ENCODE assay signal across 18 cellular contexts in genomic region chr12:131314524-131315090, GRCh38.
DNase-seq lines count a peak whose midpoint lies in the region; ATAC-seq, FAIRE-seq and TF ChIP-seq lines count a peak whose summit lies in the region.
"Had no signal": no experiment of that assay in that cellular context is flagged by ENCODE, and none has a peak within 500 bp of the region (broad histone marks: within the 10 kb centered on the region; RNA-seq: fewer than 3 reads in every experiment).

No MANE protein-coding gene starts in this region.

- H3K4me1 ChIP-seq in K562 (replicated peaks in 1 of 2; ENCODE audit: control insufficient read depth in 2 of 2, insufficient read depth in 2 of 2, low read length in 2 of 2), result no peaks in the 10 kb centered on the region

- no peak for TF ChIP-seq POLR2A in K562 (conservative IDR thresholded peaks at IDR 0.05)

- no peak for TF ChIP-seq EP300 in K562 (IDR thresholded peaks at IDR 0.05; ENCODE audit: low read length)

- no peaks in the 10 kb centered on the region for H3K9me1 ChIP-seq in K562 (ENCODE audit: control insufficient read depth, insufficient read depth, low read length)

- H3K27me3 ChIP-seq in K562 (ENCODE audit: control insufficient read depth in 2 of 2, insufficient read depth in 2 of 2, low read length in 2 of 2), result peaks cover 8 to 15% of the 10 kb centered on the region in 2 experiments; a peak in 4 of 5 replicates

- ATAC-seq in K562, result no peak
- no peak for ATAC-seq in natural killer cell treated with Interleukin-12 subunit alpha and Interleukin-12 subunit beta and Interleukin-15 and Interleukin-18, amount 100 ng/mL, for 72 hours
- ATAC-seq in GM19035 (IDR thresholded peaks at IDR 0.05; ENCODE audit: unreplicated experiment), result no peak

- CTCF ChIA-PET in K562 (lab: Yijun Ruan, JAX; ENCODE audit: low intra/inter-chr PET ratio), result no interaction called here
- CTCF ChIA-PET in activated CD4-positive, alpha-beta memory T cell treated with anti-CD3 and anti-CD28 coated beads for 36 hours (lab: Charles Lee), result no interaction called here

- H3K4me3 ChIP-seq in K562, result no peak overlapping the region

- H3K9me3 ChIP-seq in K562 (replicated peaks; ENCODE audit: control insufficient read depth, insufficient read depth, low read depth, low read length), result no peaks in the 10 kb centered on the region

- in situ Hi-C loops in K562 (cut with MboI), result loop anchor here (5.0 kb wide), 1 partner anchor 328 kb away; no protein-coding TSS in a partner anchor

- H3K79me2 ChIP-seq in K562 (ENCODE audit: control insufficient read depth, insufficient read depth, low read length), result no peaks in the 10 kb centered on the region

- H3K9ac ChIP-seq in K562 (ENCODE audit: insufficient read depth in 1 of 2, low read depth in 2 of 2, low read length in 2 of 2), result no peak overlapping the region

- peaks cover 20% of the 10 kb centered on the region for H3K27me3 Mint-ChIP-seq in glutamatergic neuron (ENCODE audit: unreplicated experiment)
- peaks cover 19 to 38% of the 10 kb centered on the region in 2 donors for H3K27me3 Mint-ChIP-seq in natural killer cell treated with Interleukin-12 subunit alpha and Interleukin-12 subunit beta and Interleukin-15 and Interleukin-18, amount 100 ng/mL, for 72 hours
- H3K27me3 Mint-ChIP-seq in activated CD4-positive, alpha-beta memory T cell treated with anti-CD3 and anti-CD28 coated beads for 36 hours, result peaks cover 17% of the 10 kb centered on the region

- H3K4me3 Mint-ChIP-seq in glutamatergic neuron (ENCODE audit: unreplicated experiment), result no peak overlapping the region
- H3K4me3 Mint-ChIP-seq in natural killer cell treated with Interleukin-12 subunit alpha and Interleukin-12 subunit beta and Interleukin-15 and Interleukin-18, amount 100 ng/mL, for 72 hours, result no peak overlapping the region
- no peak overlapping the region for H3K4me3 Mint-ChIP-seq in activated CD4-positive, alpha-beta memory T cell treated with anti-CD3 and anti-CD28 coated beads for 36 hours
- H3K4me3 Mint-ChIP-seq: CD4-positive, alpha-beta memory T cell had no signal

- DNase-seq in K562 (ENCODE audit: extremely low read depth in 1 of 4, low spot score in 3 of 4), result no peak
- no peak for DNase-seq in glutamatergic neuron
- DNase-seq in urothelium cell line (ENCODE audit: low spot score), result no peak
- DNase-seq in natural killer cell treated with Interleukin-12 subunit alpha and Interleukin-12 subunit beta and Interleukin-15 and Interleukin-18, amount 100 ng/mL, for 72 hours (ENCODE audit: low spot score), result no peak
- no peak for DNase-seq in activated CD4-positive, alpha-beta memory T cell treated with anti-CD3 and anti-CD28 coated beads for 36 hours
- DNase-seq: C1 segment of cervical spinal cord; Calu3; CD4-positive, alpha-beta memory T cell; COR-L47; DMS53; DMS79 treated with DMSO at 0.1 percent for 48 hours; GF-D8; GOT3; H7; HCEC 1CT had no signal

- H4K20me1 ChIP-seq in K562 (replicated peaks; ENCODE audit: control insufficient read depth, insufficient read depth, low read length), result no peaks in the 10 kb centered on the region

- H2AFZ ChIP-seq in K562 (ENCODE audit: low read depth, low read length), result no peak overlapping the region

- POLR2A ChIA-PET in K562 (lab: Yijun Ruan, JAX), result no interaction called here
- POLR2A ChIA-PET in activated CD4-positive, alpha-beta memory T cell treated with anti-CD3 and anti-CD28 coated beads for 36 hours (lab: Charles Lee), result no interaction called here

- peaks cover 18% of the 10 kb centered on the region for H3K9me3 Mint-ChIP-seq in glutamatergic neuron (ENCODE audit: unreplicated experiment)
- H3K9me3 Mint-ChIP-seq in natural killer cell treated with Interleukin-12 subunit alpha and Interleukin-12 subunit beta and Interleukin-15 and Interleukin-18, amount 100 ng/mL, for 72 hours, result peaks cover 11% of the 10 kb centered on the region
- H3K9me3 Mint-ChIP-seq in activated CD4-positive, alpha-beta memory T cell treated with anti-CD3 and anti-CD28 coated beads for 36 hours, result peaks cover 14% of the 10 kb centered on the region

- H3K36me3 Mint-ChIP-seq in glutamatergic neuron (ENCODE audit: unreplicated experiment), result peaks cover 40% of the 10 kb centered on the region
- peaks cover 6% of the 10 kb centered on the region for H3K36me3 Mint-ChIP-seq in natural killer cell treated with Interleukin-12 subunit alpha and Interleukin-12 subunit beta and Interleukin-15 and Interleukin-18, amount 100 ng/mL, for 72 hours
- H3K36me3 Mint-ChIP-seq in activated CD4-positive, alpha-beta memory T cell treated with anti-CD3 and anti-CD28 coated beads for 36 hours, result no peaks in the 10 kb centered on the region
- H3K36me3 Mint-ChIP-seq: CD4-positive, alpha-beta memory T cell had no signal

- no peak for FAIRE-seq in K562 (lab: Jason Lieb, UNC)
- FAIRE-seq in urothelium cell line (lab: Jason Lieb, UNC), result peak; percentile 32
- FAIRE-seq: GM12891, GM18507 had no signal

- peaks cover 7% of the 10 kb centered on the region for H3K4me1 Mint-ChIP-seq in glutamatergic neuron (ENCODE audit: low read depth, unreplicated experiment)
- peaks cover 0 to 3% of the 10 kb centered on the region in 2 donors for H3K4me1 Mint-ChIP-seq in natural killer cell treated with Interleukin-12 subunit alpha and Interleukin-12 subunit beta and Interleukin-15 and Interleukin-18, amount 100 ng/mL, for 72 hours (ENCODE audit: low read depth in 2 of 2)
- peaks cover 8% of the 10 kb centered on the region for H3K4me1 Mint-ChIP-seq in activated CD4-positive, alpha-beta memory T cell treated with anti-CD3 and anti-CD28 coated beads for 36 hours (ENCODE audit: low read depth)

- H3K27ac Mint-ChIP-seq in glutamatergic neuron (ENCODE audit: unreplicated experiment), result peak overlapping the region; percentile 4
- no peak overlapping the region for H3K27ac Mint-ChIP-seq in natural killer cell treated with Interleukin-12 subunit alpha and Interleukin-12 subunit beta and Interleukin-15 and Interleukin-18, amount 100 ng/mL, for 72 hours
- H3K27ac Mint-ChIP-seq in activated CD4-positive, alpha-beta memory T cell treated with anti-CD3 and anti-CD28 coated beads for 36 hours, result no peak overlapping the region
- H3K27ac Mint-ChIP-seq: CD4-positive, alpha-beta memory T cell had no signal

- no TSS peak for BruUV-seq in K562 (replicated peaks; lab: Mats Ljungman, UMichigan)

- TF ChIP-seq CTCF in K562 (IDR thresholded peaks at IDR 0.05 in 2 of 3, conservative IDR thresholded peaks at IDR 0.05 in 1 of 3; ENCODE audit: insufficient read depth in 2 of 3, low read depth in 1 of 3, low read length in 3 of 3) (no peak), glutamatergic neuron (IDR thresholded peaks at IDR 0.05; ENCODE audit: partially characterized antibody, unreplicated experiment) (no peak)

- intact Hi-C loops in K562 (cut with micrococcal nuclease), result loop anchor here (5.0 kb wide), 1 partner anchor 328 kb away; no protein-coding TSS in a partner anchor
- intact Hi-C loops in activated CD4-positive, alpha-beta memory T cell treated with anti-CD3 and anti-CD28 coated beads for 36 hours (cut with micrococcal nuclease), result loop anchor here (5.0 kb wide), 1 partner anchor 328 kb away; no protein-coding TSS in a partner anchor

- no peaks in the 10 kb centered on the region for H3K36me3 ChIP-seq in K562 (ENCODE audit: control insufficient read depth, insufficient read depth, low read length)

- TF ChIP-seq RAD21 in K562 (CRISPR knock-in tag; conservative IDR thresholded peaks at IDR 0.05 in 1 of 2, IDR thresholded peaks at IDR 0.05 in 1 of 2), result no peak

- no peak overlapping the region for H3K27ac ChIP-seq in K562 (ENCODE audit: extremely low read depth, low read depth, low read length)

- H3K4me2 ChIP-seq in K562 (ENCODE audit: insufficient read depth, low read length), result no peak overlapping the region

TF ChIP-seq in K562, 482 proteins besides CTCF, POLR2A, EP300 and RAD21:
- TF ChIP-seq CREBBP (IDR thresholded peaks at IDR 0.05; ENCODE audit: low read depth, low read length) (peak; percentile 16), COPS2 (conservative IDR thresholded peaks at IDR 0.05) (no peak)
